ENCODE assay signal across 8 cellular contexts in genomic region chr2:31644551-31644950, GRCh38.
"Had no signal": no experiment of that assay in that cellular context is flagged by ENCODE, and none has a peak within 500 bp of the region (broad histone marks: within the 10 kb centered on the region; RNA-seq: fewer than 3 reads in every experiment).

No MANE protein-coding gene starts in this region.

- H3K4me3 ChIP-seq: GM12878 had no signal

- ATAC-seq: GM12878 had no signal

- FAIRE-seq: G401.6, GM12878, GM12891, GM12892, GM18507, GM19239 had no signal

- DNase-seq: GDM1, GF-D8 had no signal
